Comparison of ENCODE assay signal across 12 cellular contexts in genomic region chr6:44176935-44177509, GRCh38. TPM values are rescaled to one million over a fixed set of nuclear protein-coding genes. Genes with fewer than 3 reads are reported as not detected.
DNase-seq lines count a peak whose midpoint lies in the region; ATAC-seq and TF ChIP-seq lines count a peak whose summit lies in the region.
"Had no signal": no experiment of that assay in that cellular context is flagged by ENCODE, and none has a peak within 500 bp of the region (broad histone marks: within the 10 kb centered on the region; RNA-seq: fewer than 3 reads in every experiment).

No MANE protein-coding gene starts in this region.

- no peak for TF ChIP-seq CTCF in MM.1S (IDR thresholded peaks at IDR 0.05; ENCODE audit: low read length)
- no peak for TF ChIP-seq CTCF in foreskin keratinocyte (conservative IDR thresholded peaks at IDR 0.05)

- no peak overlapping the region for H2AFZ ChIP-seq in MM.1S (ENCODE audit: low read length)

- ATAC-seq in GM18868 (IDR thresholded peaks at IDR 0.05; ENCODE audit: unreplicated experiment) (peak; percentile 85), HG03571 (IDR thresholded peaks at IDR 0.05; ENCODE audit: unreplicated experiment) (peak; percentile 45), foreskin keratinocyte (no peak)

- H3K27ac ChIP-seq in MM.1S (ENCODE audit: low read length) (no peak overlapping the region), foreskin keratinocyte (no peak overlapping the region)
- H3K27ac ChIP-seq: neutrophil had no signal

- no peaks in the 10 kb centered on the region for H4K20me1 ChIP-seq in MM.1S (ENCODE audit: insufficient read depth, low read length)

- no peaks in the 10 kb centered on the region for H3K9me2 ChIP-seq in MM.1S (replicated peaks; ENCODE audit: insufficient read depth, low read length)

- no peaks in the 10 kb centered on the region for H3F3A ChIP-seq in MM.1S (ENCODE audit: insufficient read depth, low read length)

- H3K4me3 ChIP-seq in MM.1S (ENCODE audit: low read length) = no peak overlapping the region

- DNase-seq in CD1c-positive myeloid dendritic cell (ENCODE audit: extremely low spot score) (peak; percentile 38), dermis blood vessel endothelial cell (peak; percentile 72), MM.1S (no peak), foreskin keratinocyte (no peak), NOMO-1 treated with DMSO at 0.1 percent for 48 hours (lab: John Stamatoyannopoulos, UW; ENCODE audit: unreplicated experiment) (no peak), DMS114 treated with DMSO at 0.1 percent for 48 hours (lab: John Stamatoyannopoulos, UW; ENCODE audit: unreplicated experiment) (no peak)
- DNase-seq: glutamatergic neuron, NCI-H1417 had no signal

- no peaks in the 10 kb centered on the region; the same call in none of the 2 replicates for H3K27me3 ChIP-seq in MM.1S (replicated peaks; ENCODE audit: insufficient read depth, low read length)
- no peaks in the 10 kb centered on the region for H3K27me3 ChIP-seq in foreskin keratinocyte

- H3K4me2 ChIP-seq in MM.1S (ENCODE audit: low read depth, low read length) = no peak overlapping the region

- no peaks in the 10 kb centered on the region for H3K4me1 ChIP-seq in MM.1S (ENCODE audit: low read length)
- H3K4me1 ChIP-seq in foreskin keratinocyte = peaks cover 9% of the 10 kb centered on the region

- no peak overlapping the region for H3K9ac ChIP-seq in MM.1S (ENCODE audit: low read length)

- H3K9me3 ChIP-seq in MM.1S (replicated peaks; ENCODE audit: insufficient read depth, low read length) = no peaks in the 10 kb centered on the region
- H3K9me3 ChIP-seq: neutrophil had no signal

- H3K36me3 ChIP-seq in MM.1S (replicated peaks; ENCODE audit: insufficient read depth, low read length) = no peaks in the 10 kb centered on the region
- H3K36me3 ChIP-seq: neutrophil had no signal

- no peaks in the 10 kb centered on the region for H3K79me2 ChIP-seq in MM.1S (ENCODE audit: low read length)

RNA-seq across cellular contexts. Expression of gene CAPN11, which starts 18.4 kb away (rescaled TPM):
- 0.28 and 2.2 TPM in 2 replicates for total RNA-seq in dermis blood vessel endothelial cell
- total RNA-seq in foreskin keratinocyte = not detected in 2 replicates
- not detected in 2 replicates for polyA plus RNA-seq in foreskin keratinocyte
- total RNA-seq: astrocyte had no signal

RNA-seq across cellular contexts. Expression of gene MYMX, which starts 39.7 kb away (rescaled TPM):
- total RNA-seq in dermis blood vessel endothelial cell = 0.23 TPM in 1 of 2 replicates, not detected in the other
- total RNA-seq in foreskin keratinocyte = not detected in 2 replicates
- not detected in 2 replicates for polyA plus RNA-seq in foreskin keratinocyte
- total RNA-seq: astrocyte had no signal

RNA-seq across cellular contexts. Expression of gene SLC29A1, which starts 46.4 kb away (rescaled TPM):
- total RNA-seq in dermis blood vessel endothelial cell (41.7 and 64.8 TPM in 2 replicates), foreskin keratinocyte (34.6 and 42.2 TPM in 2 replicates)
- 42.1 and 50.9 TPM in 2 replicates for polyA plus RNA-seq in foreskin keratinocyte

RNA-seq across cellular contexts. Expression of gene TMEM63B, which starts 49.7 kb away (rescaled TPM):
- total RNA-seq in dermis blood vessel endothelial cell = 33.0 and 36.3 TPM in 2 replicates
- 57.0 and 57.8 TPM in 2 replicates for total RNA-seq in foreskin keratinocyte
- 34.4 and 35.9 TPM in 2 replicates for polyA plus RNA-seq in foreskin keratinocyte

RNA-seq across cellular contexts. Expression of gene MRPL14, which starts 49.8 kb away (rescaled TPM):
- total RNA-seq in dermis blood vessel endothelial cell (48.1 and 75.4 TPM in 2 replicates), foreskin keratinocyte (123 and 124 TPM in 2 replicates)
- polyA plus RNA-seq in foreskin keratinocyte = 183 and 189 TPM in 2 replicates

Comparison
In these comparisons a context has a peak if more than half of its experiments do, and no peak if none do; other contexts are left out.
1. DNase-seq: peak in CD1c-positive myeloid dendritic cell (single experiment) and dermis blood vessel endothelial cell (single experiment); none in MM.1S (single experiment), foreskin keratinocyte (0 of 2), NOMO-1 treated with DMSO at 0.1 percent for 48 hours (single experiment) and DMS114 treated with DMSO at 0.1 percent for 48 hours (single experiment).